ENCODE assay signal across 9 cellular contexts in genomic region chr1:226989081-226989747, GRCh38. TPM values are rescaled to one million over a fixed set of nuclear protein-coding genes. Genes with fewer than 3 reads are reported as not detected.
DNase-seq lines count a peak whose midpoint lies in the region; ATAC-seq and TF ChIP-seq lines count a peak whose summit lies in the region.
"Had no signal": no experiment of that assay in that cellular context is flagged by ENCODE, and none has a peak within 500 bp of the region (broad histone marks: within the 10 kb centered on the region; RNA-seq: fewer than 3 reads in every experiment).

No MANE protein-coding gene starts in this region.

- no peak for TF ChIP-seq POLR2A in adrenal gland (IDR thresholded peaks at IDR 0.05)

- H3K27ac ChIP-seq in adrenal gland (peak overlapping the region; percentile 70 to 92 (median 76)), tibial artery (peak overlapping the region; percentile 70 to 75)

- no peak for DNase-seq in activated CD8-positive, alpha-beta memory T cell treated with anti-CD3 and anti-CD28 coated beads, Interleukin-2, amount 10 ng/mL, durations not matched to agents 7 days and 5 days
- no peak for DNase-seq in activated CD8-positive, alpha-beta memory T cell treated with anti-CD3 and anti-CD28 coated beads, Interleukin-2, amount 50 U/mL, for 48 hours
- DNase-seq in adrenal gland (peak in 1 of 7 donors; percentile 56), memory B cell (ENCODE audit: low spot score in 2 of 2) (no peak), tibial artery (no peak), iPS-NIHi7 (ENCODE audit: extremely low spot score) (no peak), DMS153 (lab: John Stamatoyannopoulos, UW) (no peak), NCI-H226 (no peak)
- DNase-seq: Karpas-422 had no signal

- H3K27me3 ChIP-seq in adrenal gland (no peaks in the 10 kb centered on the region), tibial artery (no peaks in the 10 kb centered on the region)

- peaks cover 4% of the 10 kb centered on the region for H3K36me3 Mint-ChIP-seq in activated CD8-positive, alpha-beta memory T cell treated with anti-CD3 and anti-CD28 coated beads, Interleukin-2, amount 10 ng/mL, durations not matched to agents 7 days and 5 days
- H3K36me3 Mint-ChIP-seq in memory B cell: peaks cover 16% of the 10 kb centered on the region

- CTCF ChIA-PET in activated CD8-positive, alpha-beta memory T cell treated with anti-CD3 and anti-CD28 coated beads, Interleukin-2, amount 10 ng/mL, durations not matched to agents 7 days and 5 days (lab: Charles Lee): no interaction called here

- ATAC-seq in activated CD8-positive, alpha-beta memory T cell treated with anti-CD3 and anti-CD28 coated beads, Interleukin-2, amount 10 ng/mL, durations not matched to agents 7 days and 5 days: no peak
- no peak for ATAC-seq in memory B cell (ENCODE audit: low read depth)

- TF ChIP-seq CTCF in adrenal gland (IDR thresholded peaks at IDR 0.05) (no peak), tibial artery (IDR thresholded peaks at IDR 0.05) (no peak)

- H3K4me1 ChIP-seq in adrenal gland (replicated peaks in 1 of 2) (peaks cover 26 to 31% of the 10 kb centered on the region in 2 donors), tibial artery (peaks cover 0 to 28% (median 24%) of the 10 kb centered on the region in 4 donors)

- H3K4me3 ChIP-seq in adrenal gland: no peak overlapping the region
- H3K4me3 ChIP-seq in tibial artery: no peak overlapping the region

- no peaks in the 10 kb centered on the region for H3K9me3 Mint-ChIP-seq in activated CD8-positive, alpha-beta memory T cell treated with anti-CD3 and anti-CD28 coated beads, Interleukin-2, amount 10 ng/mL, durations not matched to agents 7 days and 5 days (ENCODE audit: low read depth)
- no peaks in the 10 kb centered on the region for H3K9me3 Mint-ChIP-seq in memory B cell

- no peaks in the 10 kb centered on the region for H3K9me3 ChIP-seq in adrenal gland (replicated peaks in 1 of 3)
- no peaks in the 10 kb centered on the region for H3K9me3 ChIP-seq in tibial artery

- intact Hi-C loops in adrenal gland (cut with DNase I): no loop called here
- intact Hi-C loops in tibial artery (cut with DNase I; ENCODE audit: low total_unique reads): no loop called here

- H3K4me1 Mint-ChIP-seq in activated CD8-positive, alpha-beta memory T cell treated with anti-CD3 and anti-CD28 coated beads, Interleukin-2, amount 10 ng/mL, durations not matched to agents 7 days and 5 days: peaks cover 19% of the 10 kb centered on the region
- H3K4me1 Mint-ChIP-seq in memory B cell: peaks cover 10% of the 10 kb centered on the region

- H3K27me3 Mint-ChIP-seq in activated CD8-positive, alpha-beta memory T cell treated with anti-CD3 and anti-CD28 coated beads, Interleukin-2, amount 10 ng/mL, durations not matched to agents 7 days and 5 days: no peaks in the 10 kb centered on the region
- H3K27me3 Mint-ChIP-seq in memory B cell: no peaks in the 10 kb centered on the region

- H3K36me3 ChIP-seq in adrenal gland (replicated peaks in 1 of 2): peaks cover 0 to 40% of the 10 kb centered on the region in 2 donors
- peaks cover 11 to 55% (median 40%) of the 10 kb centered on the region in 3 donors for H3K36me3 ChIP-seq in tibial artery

- H3K4me3 Mint-ChIP-seq in activated CD8-positive, alpha-beta memory T cell treated with anti-CD3 and anti-CD28 coated beads, Interleukin-2, amount 10 ng/mL, durations not matched to agents 7 days and 5 days: no peak overlapping the region
- no peak overlapping the region for H3K4me3 Mint-ChIP-seq in memory B cell

- 47 to 67% (median 53%) methylated on average over 9 to 11 of the region's 11 CpGs for WGBS in adrenal gland, 4 donors

- H3K27ac Mint-ChIP-seq in activated CD8-positive, alpha-beta memory T cell treated with anti-CD3 and anti-CD28 coated beads, Interleukin-2, amount 10 ng/mL, durations not matched to agents 7 days and 5 days: peak overlapping the region; percentile 83
- peak overlapping the region; percentile 76 for H3K27ac Mint-ChIP-seq in memory B cell

RNA-seq across cellular contexts. Expression of gene COQ8A, which starts 49.1 kb away (rescaled TPM):
- total RNA-seq in activated CD8-positive, alpha-beta memory T cell treated with anti-CD3 and anti-CD28 coated beads, Interleukin-2, amount 10 ng/mL, durations not matched to agents 7 days and 5 days: 10 to 100 TPM; 19.0 to 22.1 TPM
- 100 to 1,000 TPM in 7 of 8 donors, 10 to 100 TPM in 1; 30.1 to 990 (median 609) TPM for total RNA-seq in adrenal gland
- polyA plus RNA-seq in adrenal gland: 100 to 1,000 TPM in 2 of 3 donors, 10 to 100 TPM in 1; 33.8 to 453 (median 261) TPM
